Comparison of ENCODE assay signal across 23 cellular contexts in genomic region chr14:26925876-26926584, GRCh38.
DNase-seq lines count a peak whose midpoint lies in the region; TF ChIP-seq lines count a peak whose summit lies in the region.
"Had no signal": no experiment of that assay in that cellular context is flagged by ENCODE, and none has a peak within 500 bp of the region (broad histone marks: within the 10 kb centered on the region; RNA-seq: fewer than 3 reads in every experiment).

No MANE protein-coding gene starts in this region.

- no peak overlapping the region for H3K14ac ChIP-seq in mesenchymal stem cell (ENCODE audit: low read length in 2 of 2)

- H3K9me3 Mint-ChIP-seq in activated CD4-positive, alpha-beta memory T cell treated with anti-CD3 and anti-CD28 coated beads, Interleukin-2, amount 10 ng/mL, durations not matched to agents 7 days and 5 days: peaks cover 11% of the 10 kb centered on the region

- no peak overlapping the region for H3K4ac ChIP-seq in mesenchymal stem cell (ENCODE audit: low read depth in 1 of 2, low read length in 2 of 2)

- intact Hi-C loops in thyroid gland (cut with DNase I): no loop called here

- TF ChIP-seq POLR2A in thyroid gland (IDR thresholded peaks at IDR 0.05): no peak

- H3K27me3 ChIP-seq in mesenchymal stem cell (ENCODE audit: control insufficient read depth in 1 of 2, insufficient read depth in 1 of 2, low read length in 2 of 2) (no peaks in the 10 kb centered on the region), thyroid gland (no peaks in the 10 kb centered on the region)
- H3K27me3 ChIP-seq: brain microvascular endothelial cell, heart left ventricle, Peyer's patch, SJSA1 had no signal

- no peak overlapping the region for H3K4me2 ChIP-seq in mesenchymal stem cell (ENCODE audit: low read length, poor library complexity, severe bottlenecking)

- H3K27ac ChIP-seq in mesenchymal stem cell (ENCODE audit: low read length, poor library complexity, severe bottlenecking) (peak overlapping the region; percentile 22), thyroid gland (no peak overlapping the region)
- H3K27ac ChIP-seq: brain microvascular endothelial cell, coronary artery, heart left ventricle, Peyer's patch, SJSA1, thoracic aorta had no signal

- no peak overlapping the region for H3K4me3 Mint-ChIP-seq in activated CD4-positive, alpha-beta memory T cell treated with anti-CD3 and anti-CD28 coated beads, Interleukin-2, amount 10 ng/mL, durations not matched to agents 7 days and 5 days
- H3K4me3 Mint-ChIP-seq: activated CD4-positive, alpha-beta T cell treated with anti-CD3 and anti-CD28 coated beads, Interleukin-2, amount 10 ng/mL, durations not matched to agents 7 days and 5 days; activated naive CD8-positive, alpha-beta T cell treated with anti-CD3 and anti-CD28 coated beads, Interleukin-2, amount 10 ng/mL, durations not matched to agents 7 days and 5 days; CD4-positive, alpha-beta T cell; stimulated activated naive B cell treated with anti-CD40 and anti-IgM and Interleukin-4, amounts not matched to agents 10 μg/mL and 1 μg/mL and 100 μg/mL, for 72 hours had no signal

- no peak overlapping the region for H4K91ac ChIP-seq in mesenchymal stem cell (ENCODE audit: low read length)

- H3K4me1 ChIP-seq in mesenchymal stem cell (ENCODE audit: control insufficient read depth, insufficient read depth, low read depth, low read length): peaks cover 3% of the 10 kb centered on the region
- no peaks in the 10 kb centered on the region for H3K4me1 ChIP-seq in thyroid gland
- H3K4me1 ChIP-seq: heart left ventricle, Peyer's patch, SJSA1 had no signal

- H2BK12ac ChIP-seq in mesenchymal stem cell (ENCODE audit: low read length in 2 of 2): no peak overlapping the region

- TF ChIP-seq CTCF in fibroblast of mammary gland (conservative IDR thresholded peaks at IDR 0.05; ENCODE audit: control insufficient read depth, insufficient read depth, low read depth, low read length) (no peak), thyroid gland (IDR thresholded peaks at IDR 0.05) (no peak)

- no peaks in the 10 kb centered on the region for H3K27me3 Mint-ChIP-seq in activated CD4-positive, alpha-beta memory T cell treated with anti-CD3 and anti-CD28 coated beads, Interleukin-2, amount 10 ng/mL, durations not matched to agents 7 days and 5 days
- H3K27me3 Mint-ChIP-seq: activated CD4-positive, alpha-beta T cell treated with anti-CD3 and anti-CD28 coated beads, Interleukin-2, amount 10 ng/mL, durations not matched to agents 7 days and 5 days; activated naive CD8-positive, alpha-beta T cell treated with anti-CD3 and anti-CD28 coated beads, Interleukin-2, amount 10 ng/mL, durations not matched to agents 7 days and 5 days; CD4-positive, alpha-beta T cell; stimulated activated naive B cell treated with anti-CD40 and anti-IgM and Interleukin-4, amounts not matched to agents 10 μg/mL and 1 μg/mL and 100 μg/mL, for 72 hours had no signal

- H2BK5ac ChIP-seq in mesenchymal stem cell (ENCODE audit: low read depth, low read length, poor library complexity, severe bottlenecking): no peak overlapping the region

- no peak overlapping the region for H3K23ac ChIP-seq in mesenchymal stem cell (ENCODE audit: low read length in 2 of 2)

- no peak overlapping the region for H2AFZ ChIP-seq in mesenchymal stem cell (ENCODE audit: low read depth, low read length)

- H3K36me3 ChIP-seq in mesenchymal stem cell (ENCODE audit: control insufficient read depth in 1 of 2, insufficient read depth in 2 of 2, low read depth in 1 of 2, low read length in 2 of 2): no peaks in the 10 kb centered on the region
- H3K36me3 ChIP-seq in thyroid gland: no peaks in the 10 kb centered on the region
- H3K36me3 ChIP-seq: brain microvascular endothelial cell, heart left ventricle, Peyer's patch, SJSA1, thoracic aorta had no signal

- H2BK15ac ChIP-seq in mesenchymal stem cell (ENCODE audit: low read depth, poor library complexity, severe bottlenecking): no peak overlapping the region

- H2BK120ac ChIP-seq in mesenchymal stem cell (ENCODE audit: low read depth, low read length): no peak overlapping the region

- no peaks in the 10 kb centered on the region for H3K9me3 ChIP-seq in mesenchymal stem cell (ENCODE audit: control insufficient read depth, low read length)
- no peaks in the 10 kb centered on the region for H3K9me3 ChIP-seq in thyroid gland
- H3K9me3 ChIP-seq: heart left ventricle, Peyer's patch, SJSA1, thoracic aorta had no signal

- DNase-seq in NCI-H226: peak; percentile 57
- peak; percentile 42 for DNase-seq in fibroblast of mammary gland (ENCODE audit: low read depth)
- DNase-seq in mesenchymal stem cell: no peak
- peak; percentile 62 to 77 for DNase-seq in thyroid gland
- no peak for DNase-seq in activated CD4-positive, alpha-beta T cell treated with anti-CD3 and anti-CD28 coated beads for 1 hour
- no peak for DNase-seq in activated T-cell treated with anti-CD3 and anti-CD28 coated beads, Interleukin-2, amount 50 U/mL, for 1 hour
- DNase-seq in activated CD4-positive, alpha-beta memory T cell treated with anti-CD3 and anti-CD28 coated beads, Interleukin-2, amount 10 ng/mL, durations not matched to agents 7 days and 5 days: no peak
- DNase-seq in HK-2 (ENCODE audit: unreplicated experiment): no peak
- DNase-seq: activated CD4-positive, alpha-beta T cell treated with anti-CD3 and anti-CD28 coated beads, Interleukin-2, amount 10 ng/mL, durations not matched to agents 7 days and 5 days; activated naive CD8-positive, alpha-beta T cell treated with anti-CD3 and anti-CD28 coated beads, Interleukin-2, amount 10 ng/mL, durations not matched to agents 7 days and 5 days; brain microvascular endothelial cell; CD4-positive, alpha-beta T cell; heart left ventricle; IMR-90; NCI-H510A; occipital lobe; Peyer's patch; stimulated activated CD4-positive, alpha-beta T cell treated with anti-CD3 and anti-CD28 coated beads, Interleukin-2, amount 100 ng/mL, for 48 hours; stimulated activated naive B cell treated with anti-CD40 and anti-IgM and Interleukin-4, amounts not matched to agents 10 μg/mL and 1 μg/mL and 100 μg/mL, for 72 hours had no signal

- 68% methylated on average over 3 of the region's 8 CpGs for WGBS in mesenchymal stem cell
- 51 to 58% methylated on average over 8 of the region's 8 CpGs for WGBS in thyroid gland, 2 donors

- CTCF ChIA-PET in activated CD4-positive, alpha-beta memory T cell treated with anti-CD3 and anti-CD28 coated beads, Interleukin-2, amount 10 ng/mL, durations not matched to agents 7 days and 5 days (lab: Charles Lee): no interaction called here

- no peaks in the 10 kb centered on the region for H3K4me1 Mint-ChIP-seq in activated CD4-positive, alpha-beta memory T cell treated with anti-CD3 and anti-CD28 coated beads, Interleukin-2, amount 10 ng/mL, durations not matched to agents 7 days and 5 days
- H3K4me1 Mint-ChIP-seq: activated CD4-positive, alpha-beta T cell treated with anti-CD3 and anti-CD28 coated beads, Interleukin-2, amount 10 ng/mL, durations not matched to agents 7 days and 5 days; activated naive CD8-positive, alpha-beta T cell treated with anti-CD3 and anti-CD28 coated beads, Interleukin-2, amount 10 ng/mL, durations not matched to agents 7 days and 5 days; stimulated activated naive B cell treated with anti-CD40 and anti-IgM and Interleukin-4, amounts not matched to agents 10 μg/mL and 1 μg/mL and 100 μg/mL, for 72 hours had no signal

- H3K79me1 ChIP-seq in mesenchymal stem cell (replicated peaks; ENCODE audit: low read length, poor library complexity, severe bottlenecking): no peaks in the 10 kb centered on the region

- H3K27ac Mint-ChIP-seq in activated CD4-positive, alpha-beta memory T cell treated with anti-CD3 and anti-CD28 coated beads, Interleukin-2, amount 10 ng/mL, durations not matched to agents 7 days and 5 days: no peak overlapping the region
- H3K27ac Mint-ChIP-seq: activated CD4-positive, alpha-beta T cell treated with anti-CD3 and anti-CD28 coated beads, Interleukin-2, amount 10 ng/mL, durations not matched to agents 7 days and 5 days; activated naive CD8-positive, alpha-beta T cell treated with anti-CD3 and anti-CD28 coated beads, Interleukin-2, amount 10 ng/mL, durations not matched to agents 7 days and 5 days; activated T-helper 2 cell treated with anti-CD3 and anti-CD28 coated beads, Interferon-gamma antibody, Interleukin-2, Interleukin-4, amounts not matched to agents 10 μg/mL and 5 μg/mL and 100 μg/mL, durations not matched to agents 14 hours and 24 hours and 36 hours; CD4-positive, alpha-beta T cell; stimulated activated naive B cell treated with anti-CD40 and anti-IgM and Interleukin-4, amounts not matched to agents 10 μg/mL and 1 μg/mL and 100 μg/mL, for 72 hours had no signal

- H3K18ac ChIP-seq in mesenchymal stem cell (ENCODE audit: low read depth in 1 of 2, low read length in 2 of 2): no peak overlapping the region

- no peak overlapping the region for H3K9ac ChIP-seq in mesenchymal stem cell (ENCODE audit: low read length)

- no peak overlapping the region for H4K8ac ChIP-seq in mesenchymal stem cell (ENCODE audit: low read length)

- POLR2A ChIA-PET in activated CD4-positive, alpha-beta memory T cell treated with anti-CD3 and anti-CD28 coated beads, Interleukin-2, amount 10 ng/mL, durations not matched to agents 7 days and 5 days (lab: Charles Lee): no interaction called here

- H3K4me3 ChIP-seq in fibroblast of mammary gland (ENCODE audit: control insufficient read depth, low read depth, low read length) (no peak overlapping the region), mesenchymal stem cell (ENCODE audit: insufficient read depth in 1 of 2, low read depth in 1 of 2, low read length in 2 of 2) (no peak overlapping the region), thyroid gland (replicated peaks in 1 of 3) (no peak overlapping the region)
- H3K4me3 ChIP-seq: coronary artery, heart left ventricle, Peyer's patch, SJSA1, thoracic aorta had no signal

- no peak overlapping the region for H2AK5ac ChIP-seq in mesenchymal stem cell (ENCODE audit: low read length, severe bottlenecking)

- H3K36me3 Mint-ChIP-seq in activated CD4-positive, alpha-beta memory T cell treated with anti-CD3 and anti-CD28 coated beads, Interleukin-2, amount 10 ng/mL, durations not matched to agents 7 days and 5 days (ENCODE audit: low read depth): no peaks in the 10 kb centered on the region
- H3K36me3 Mint-ChIP-seq: activated naive CD8-positive, alpha-beta T cell treated with anti-CD3 and anti-CD28 coated beads, Interleukin-2, amount 10 ng/mL, durations not matched to agents 7 days and 5 days; stimulated activated naive B cell treated with anti-CD40 and anti-IgM and Interleukin-4, amounts not matched to agents 10 μg/mL and 1 μg/mL and 100 μg/mL, for 72 hours had no signal

Comparison
In these comparisons a context has a peak if more than half of its experiments do, and no peak if none do; other contexts are left out.
1. DNase-seq: peak in NCI-H226 (single experiment), fibroblast of mammary gland (single experiment) and thyroid gland (2 of 2); none in mesenchymal stem cell (single experiment), activated CD4-positive, alpha-beta T cell treated with anti-CD3 and anti-CD28 coated beads for 1 hour (single experiment), activated T-cell treated with anti-CD3 and anti-CD28 coated beads, Interleukin-2, amount 50 U/mL, for 1 hour (single experiment), activated CD4-positive, alpha-beta memory T cell treated with anti-CD3 and anti-CD28 coated beads, Interleukin-2, amount 10 ng/mL, durations not matched to agents 7 days and 5 days (single experiment) and HK-2 (single experiment).